In the genomic region with DNA sequence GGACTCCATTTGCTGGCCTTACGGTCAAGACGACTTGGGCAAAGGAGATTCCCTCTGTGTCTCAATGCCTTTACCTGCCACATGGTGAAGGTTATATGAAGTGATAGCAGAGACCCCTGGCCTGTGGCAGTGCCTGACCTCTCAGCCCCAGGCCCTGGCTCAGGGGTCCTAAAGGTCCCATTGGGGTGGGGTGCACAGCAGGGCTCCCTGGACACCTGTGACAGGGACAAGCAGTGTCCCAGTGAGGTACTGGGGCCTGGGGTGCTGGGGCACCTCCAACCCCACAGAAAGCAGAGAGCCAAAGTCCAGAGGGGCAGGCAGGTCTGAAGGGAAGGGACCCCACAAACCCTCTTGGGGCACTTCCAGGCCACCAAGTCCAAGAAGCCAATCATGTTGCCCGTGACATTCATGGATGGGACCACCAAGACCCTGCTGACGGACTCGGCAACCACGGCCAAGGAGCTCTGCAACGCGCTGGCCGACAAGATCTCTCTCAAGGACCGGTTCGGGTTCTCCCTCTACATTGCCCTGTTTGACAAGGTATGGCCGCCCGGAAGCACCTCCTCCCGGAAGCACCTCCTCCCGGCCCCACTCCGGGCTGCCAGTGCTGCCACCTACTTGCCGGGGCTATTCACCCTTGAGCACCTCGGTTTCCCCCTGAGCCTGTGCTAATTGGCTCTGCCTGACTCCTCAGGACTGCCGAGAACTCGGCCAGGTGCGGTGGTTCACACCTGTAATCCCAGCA, we compare ENCODE assay signal across 20 cellular contexts.
DNase-seq lines count a peak whose midpoint lies in the region; ATAC-seq, FAIRE-seq and TF ChIP-seq lines count a peak whose summit lies in the region.
"Had no signal": no experiment of that assay in that cellular context is flagged by ENCODE, and none has a peak within 500 bp of the region (broad histone marks: within the 10 kb centered on the region; RNA-seq: fewer than 3 reads in every experiment).

No MANE protein-coding gene starts in this region.

- POLR2A ChIA-PET in Panc1 (lab: Charles Lee), result no interaction called here

- H3K27me3 ChIP-seq in heart right ventricle (no peaks in the 10 kb centered on the region), Panc1 (ENCODE audit: control insufficient read depth, insufficient read depth, low read length) (no peaks in the 10 kb centered on the region)

- CTCF ChIA-PET in Panc1 (lab: Charles Lee), result interaction anchor here (4.3 kb wide), 1 partner anchor 63 kb away, joined by 33 read pairs; a partner anchor contains a TSS

- no peak overlapping the region for H3K4me3 ChIP-seq in heart right ventricle
- no peak overlapping the region for H3K4me3 ChIP-seq in Panc1 (ENCODE audit: low read depth in 2 of 2, low read length in 2 of 2)
- no peak overlapping the region for H3K4me3 ChIP-seq in kidney (ENCODE audit: low read length in 2 of 2)
- H3K4me3 ChIP-seq: GM23338 had no signal

- H3K36me3 ChIP-seq in heart right ventricle (peaks cover 0 to 21% (median 0%) of the 10 kb centered on the region in 9 donors), Panc1 (ENCODE audit: control insufficient read depth, insufficient read depth, low read length) (no peaks in the 10 kb centered on the region), kidney (ENCODE audit: control insufficient read depth in 1 of 2, insufficient read depth in 2 of 2, low read length in 2 of 2) (no peaks in the 10 kb centered on the region)

- in situ Hi-C loops in Panc1 (cut with HindIII; ENCODE audit: low pct_unique_long_range_greater_than_20kb, low sequenced_read_pairs), result no loop called here

- WGBS in heart right ventricle, 2 donors, result 89% methylated on average over 21 of the region's 21 CpGs

- H3K9me3 ChIP-seq in heart right ventricle, result no peaks in the 10 kb centered on the region
- H3K9me3 ChIP-seq in Panc1 (ENCODE audit: control insufficient read depth, insufficient read depth, low read depth, low read length), result no peaks in the 10 kb centered on the region
- H3K9me3 ChIP-seq in kidney (ENCODE audit: control insufficient read depth in 1 of 2, low read length in 2 of 2), result no peaks in the 10 kb centered on the region

- no TSS peak for BruUV-seq in Panc1 (replicated peaks; lab: Mats Ljungman, UMichigan)

- H3K4me1 ChIP-seq in heart right ventricle, result peaks cover 0 to 9% (median 4%) of the 10 kb centered on the region in 9 donors
- no peaks in the 10 kb centered on the region for H3K4me1 ChIP-seq in Panc1 (ENCODE audit: control insufficient read depth, insufficient read depth, low read length)
- peaks cover 0 to 7% of the 10 kb centered on the region in 2 donors for H3K4me1 ChIP-seq in kidney (ENCODE audit: control insufficient read depth in 1 of 2, insufficient read depth in 1 of 2, low read depth in 1 of 2, low read length in 2 of 2)

- DNase-seq in Right ventricle myocardium inferior (ENCODE audit: missing footprints) (peak; percentile 13), heart right ventricle (no peak), Panc1 (ENCODE audit: low read depth, low spot score) (no peak), kidney (peak; percentile 65), left lobe of liver (ENCODE audit: low spot score) (no peak)
- no peak for DNase-seq in stimulated activated CD4-positive, alpha-beta T cell treated with anti-CD3 and anti-CD28 coated beads, Interleukin-2, amount 100 ng/mL, for 48 hours
- DNase-seq: C1 segment of cervical spinal cord; Calu3; CD4-positive, alpha-beta memory T cell; COR-L47; DMS79; EL; GF-D8; H9; HFFc6 had no signal

- no peak for ATAC-seq in Right ventricle myocardium inferior
- no peak for ATAC-seq in heart right ventricle
- ATAC-seq in Panc1, result no peak
- ATAC-seq in HG02885 (IDR thresholded peaks at IDR 0.05; ENCODE audit: poor library complexity, unreplicated experiment), result no peak
- no peak for ATAC-seq in left lobe of liver

- H3K27ac ChIP-seq in heart right ventricle (no peak overlapping the region), 22Rv1 (no peak overlapping the region), Panc1 (ENCODE audit: low read length) (no peak overlapping the region), kidney (ENCODE audit: low read depth in 2 of 2, low read length in 2 of 2) (no peak overlapping the region)

- FAIRE-seq in kidney (lab: Jason Lieb, UNC), result no peak
- FAIRE-seq: GM12891, GM18507 had no signal

- intact Hi-C loops in Right ventricle myocardium inferior (cut with DNase I), result no loop called here
- intact Hi-C loops in heart right ventricle (cut with DNase I), result loop anchor here in 1 of 10 donors (5.0 kb wide), 1 partner anchor 357 kb away; no protein-coding TSS in a partner anchor
- intact Hi-C loops in Panc1 (cut with micrococcal nuclease; ENCODE audit: unreplicated experiment), result no loop called here
- intact Hi-C loops in kidney (cut with DNase I), result loop anchor here (10.0 kb wide), 1 partner anchor 344 kb away; no protein-coding TSS in a partner anchor

- no peak for TF ChIP-seq CTCF in heart right ventricle (IDR thresholded peaks at IDR 0.05)
- 0 out of 2 replicates have a peak, but pooled peaks have one; percentile 7 for TF ChIP-seq CTCF in 22Rv1 (IDR thresholded peaks at IDR 0.05)
- peak; percentile 28; the same call in 1 of the 2 replicates for TF ChIP-seq CTCF in Panc1 (IDR thresholded peaks at IDR 0.05)
- no peak for TF ChIP-seq CTCF in kidney (IDR thresholded peaks at IDR 0.05; ENCODE audit: borderline replicate concordance, extremely low read depth, insufficient read depth)

- no peak overlapping the region for H3K9ac ChIP-seq in kidney (ENCODE audit: low read length in 2 of 2)

Comparison
In these comparisons a context has a peak if more than half of its experiments do, and no peak if none do; other contexts are left out.
1. DNase-seq: peak in Right ventricle myocardium inferior (single experiment) and kidney (single experiment); none in heart right ventricle (0 of 2), Panc1 (single experiment), stimulated activated CD4-positive, alpha-beta T cell treated with anti-CD3 and anti-CD28 coated beads, Interleukin-2, amount 100 ng/mL, for 48 hours (0 of 2) and left lobe of liver (single experiment).
2. CTCF ChIP-seq: peak in 22Rv1 (single experiment) and Panc1 (single experiment); none in heart right ventricle (0 of 9) and kidney (single experiment).